13 cellular contexts compared by ENCODE assay signal in genomic region chr4:144648042-144648441, GRCh38. TPM values are rescaled to one million over a fixed set of nuclear protein-coding genes. Genes with fewer than 3 reads are reported as not detected.
DNase-seq lines count a peak whose midpoint lies in the region.
"Had no signal": no experiment of that assay in that cellular context is flagged by ENCODE, and none has a peak within 500 bp of the region (broad histone marks: within the 10 kb centered on the region; RNA-seq: fewer than 3 reads in every experiment).

No MANE protein-coding gene starts in this region.

- DNase-seq in NCI-H146 (lab: John Stamatoyannopoulos, UW), result peak; percentile 10
- no peak for DNase-seq in NCI-H146 treated with DMSO at 0.1 percent for 48 hours (lab: John Stamatoyannopoulos, UW; ENCODE audit: unreplicated experiment)
- peak; percentile 55 for DNase-seq in inferior parietal cortex (ENCODE audit: extremely low spot score)
- DNase-seq in activated gamma-delta T cell treated with Interleukin-2 at 50 U/mL for 16 hours, result no peak
- DNase-seq in GDM1 (lab: John Stamatoyannopoulos, UW), result no peak
- no peak for DNase-seq in HK-2 (ENCODE audit: unreplicated experiment)
- DNase-seq: 8988T, NCI-H1105, NCI-H774, transverse colon had no signal

- H3K4me2 ChIP-seq in skeletal muscle satellite cell (ENCODE audit: low read length), result peak overlapping the region; percentile 99

- peak overlapping the region; percentile 88 for H3K27ac ChIP-seq in angular gyrus (ENCODE audit: low read depth, low read length)
- H3K27ac ChIP-seq: breast epithelium, transverse colon had no signal

- H3K4me1 ChIP-seq in skeletal muscle satellite cell (ENCODE audit: control insufficient read depth, insufficient read depth, low read length), result peaks cover 22% of the 10 kb centered on the region
- H3K4me1 ChIP-seq: breast epithelium had no signal

- H3K4me3 ChIP-seq in skeletal muscle satellite cell (ENCODE audit: low read length), result peak overlapping the region; percentile 95
- H3K4me3 ChIP-seq: breast epithelium, transverse colon had no signal

- H3K27me3 ChIP-seq in skeletal muscle satellite cell (ENCODE audit: control insufficient read depth, insufficient read depth, low read length), result no peaks in the 10 kb centered on the region

- H3K36me3 ChIP-seq in skeletal muscle satellite cell (ENCODE audit: insufficient read depth, low read length), result peaks cover 4% of the 10 kb centered on the region
- H3K36me3 ChIP-seq: breast epithelium, transverse colon had no signal

- H3K9ac ChIP-seq in skeletal muscle satellite cell (ENCODE audit: low read depth, low read length), result peak overlapping the region; percentile 85

- no peaks in the 10 kb centered on the region for H3K9me3 ChIP-seq in skeletal muscle satellite cell (replicated peaks; ENCODE audit: low read length)
- H3K9me3 ChIP-seq: breast epithelium, transverse colon had no signal

RNA-seq across cellular contexts. Expression of gene HHIP, which starts 2.1 kb away (rescaled TPM):
- 3.1 and 16.0 TPM in 2 replicates for total RNA-seq in skeletal muscle satellite cell (2012; rRNA removed)

Comparison
In these comparisons a context has a peak if more than half of its experiments do, and no peak if none do; other contexts are left out.
1. DNase-seq: peak in NCI-H146 (single experiment) and inferior parietal cortex (single experiment); none in NCI-H146 treated with DMSO at 0.1 percent for 48 hours (single experiment), activated gamma-delta T cell treated with Interleukin-2 at 50 U/mL for 16 hours (single experiment), GDM1 (single experiment) and HK-2 (single experiment).